Comparison of ENCODE assay signal across 8 cellular contexts in genomic region chr15:42273900-42274692, GRCh38. TPM values are rescaled to one million over a fixed set of nuclear protein-coding genes. Genes with fewer than 3 reads are reported as not detected.
DNase-seq lines count a peak whose midpoint lies in the region; ATAC-seq and TF ChIP-seq lines count a peak whose summit lies in the region.

No MANE protein-coding gene starts in this region.

- H3K27me3 ChIP-seq in BLaER1 treated with 17β-estradiol and CSF1 and Interleukin-3, amounts not matched to agents 10 nM and 100 nM, result no peaks in the 10 kb centered on the region
- H3K27me3 ChIP-seq in HUES64 (ENCODE audit: insufficient read depth, low read length), result no peaks in the 10 kb centered on the region
- H3K27me3 ChIP-seq in adrenal gland, result no peaks in the 10 kb centered on the region
- H3K27me3 ChIP-seq in heart right ventricle, result no peaks in the 10 kb centered on the region
- no peaks in the 10 kb centered on the region for H3K27me3 ChIP-seq in upper lobe of right lung

- ATAC-seq in GM19467 (IDR thresholded peaks at IDR 0.05; ENCODE audit: unreplicated experiment) (peak; percentile 22), heart right ventricle (peak; percentile 18 to 60 (median 38)), upper lobe of right lung (peak; percentile 49)

- H4K20me1 ChIP-seq in BLaER1 treated with 17β-estradiol and CSF1 and Interleukin-3, amounts not matched to agents 10 nM and 100 nM, result peaks cover 6 to 38% (median 32%) of the 10 kb centered on the region in 11 experiments; a peak in 15 of 22 replicates

- peak overlapping the region; percentile 64 to 82 (median 76) for H3K4me3 ChIP-seq in BLaER1 treated with 17β-estradiol and CSF1 and Interleukin-3, amounts not matched to agents 10 nM and 100 nM
- H3K4me3 ChIP-seq in HUES64 (ENCODE audit: low read length), result peak overlapping the region; percentile 78
- peak overlapping the region; percentile 22 to 81 (median 67) for H3K4me3 ChIP-seq in adrenal gland
- peak overlapping the region; percentile 59 to 89 (median 74) for H3K4me3 ChIP-seq in heart right ventricle
- peak overlapping the region; percentile 75 for H3K4me3 ChIP-seq in upper lobe of right lung

- no peak for TF ChIP-seq POLR2A in adrenal gland (IDR thresholded peaks at IDR 0.05)

- peak overlapping the region; percentile 85 to 94 (median 89) for H3K9ac ChIP-seq in BLaER1 treated with 17β-estradiol and CSF1 and Interleukin-3, amounts not matched to agents 10 nM and 100 nM
- peak overlapping the region; percentile 92 for H3K9ac ChIP-seq in HUES64 (ENCODE audit: low read depth, low read length)

- peaks cover 7 to 48% (median 23%) of the 10 kb centered on the region in 11 experiments; a peak in 19 of 22 replicates for H3K36me3 ChIP-seq in BLaER1 treated with 17β-estradiol and CSF1 and Interleukin-3, amounts not matched to agents 10 nM and 100 nM
- peaks cover 19% of the 10 kb centered on the region for H3K36me3 ChIP-seq in HUES64 (ENCODE audit: insufficient read depth, low read length)
- peaks cover 0 to 10% of the 10 kb centered on the region in 2 donors for H3K36me3 ChIP-seq in adrenal gland (replicated peaks in 1 of 2)
- H3K36me3 ChIP-seq in heart right ventricle, result peaks cover 0 to 39% (median 9%) of the 10 kb centered on the region in 9 donors
- H3K36me3 ChIP-seq in upper lobe of right lung, result peaks cover 21% of the 10 kb centered on the region

- peak overlapping the region; percentile 86 to 95 (median 94) for H3K27ac ChIP-seq in BLaER1 treated with 17β-estradiol and CSF1 and Interleukin-3, amounts not matched to agents 10 nM and 100 nM
- peak overlapping the region; percentile 94 for H3K27ac ChIP-seq in HUES64 (ENCODE audit: low read depth, low read length)
- H3K27ac ChIP-seq in adrenal gland, result peak overlapping the region; percentile 96 to 99 (median 97)
- H3K27ac ChIP-seq in heart right ventricle, result peak overlapping the region; percentile 94 to 99 (median 96)
- H3K27ac ChIP-seq in upper lobe of right lung, result peak overlapping the region; percentile 97

- H3K9me3 ChIP-seq in BLaER1 treated with 17β-estradiol and CSF1 and Interleukin-3, amounts not matched to agents 10 nM and 100 nM (replicated peaks in 1 of 11), result no peaks in the 10 kb centered on the region
- H3K9me3 ChIP-seq in HUES64 (ENCODE audit: insufficient read depth, low read depth, low read length) (no peaks in the 10 kb centered on the region), adrenal gland (replicated peaks in 1 of 3) (no peaks in the 10 kb centered on the region), heart right ventricle (no peaks in the 10 kb centered on the region), upper lobe of right lung (no peaks in the 10 kb centered on the region)

- H3K4me1 ChIP-seq in BLaER1 treated with 17β-estradiol and CSF1 and Interleukin-3, amounts not matched to agents 10 nM and 100 nM, result peaks cover 24 to 45% (median 34%) of the 10 kb centered on the region in 10 experiments
- peaks cover 29% of the 10 kb centered on the region for H3K4me1 ChIP-seq in HUES64 (ENCODE audit: insufficient read depth, low read length)
- H3K4me1 ChIP-seq in adrenal gland (replicated peaks in 1 of 2), result peaks cover 27 to 48% of the 10 kb centered on the region in 2 donors
- H3K4me1 ChIP-seq in heart right ventricle, result peaks cover 0 to 55% (median 48%) of the 10 kb centered on the region in 9 donors
- peaks cover 41% of the 10 kb centered on the region for H3K4me1 ChIP-seq in upper lobe of right lung

- WGBS in HUES64, result 20% methylated on average over 25 of the region's 26 CpGs
- 1 to 7% (median 3%) methylated on average over 22 to 26 of the region's 26 CpGs for WGBS in adrenal gland, 4 donors
- WGBS in heart right ventricle, 2 donors, result 1 to 2% methylated on average over 26 of the region's 26 CpGs

- no peak for TF ChIP-seq CTCF in adrenal gland (IDR thresholded peaks at IDR 0.05)
- no peak for TF ChIP-seq CTCF in heart right ventricle (IDR thresholded peaks at IDR 0.05)
- TF ChIP-seq CTCF in upper lobe of right lung (IDR thresholded peaks at IDR 0.05), result no peak

- H3K4me2 ChIP-seq in BLaER1 treated with 17β-estradiol and CSF1 and Interleukin-3, amounts not matched to agents 10 nM and 100 nM, result peak overlapping the region; percentile 91 to 100 (median 94)

- intact Hi-C loops in adrenal gland (cut with DNase I) (no loop called here), heart right ventricle (cut with DNase I) (loop anchor here in 5 of 10 donors (5.0 to 10.0 kb wide), 3 partner anchors 181 to 201 kb away; no protein-coding TSS in a partner anchor), posterior vena cava (cut with DNase I) (no loop called here), upper lobe of right lung (cut with DNase I) (no loop called here)

- DNase-seq in SW 1271 (lab: John Stamatoyannopoulos, UW), result peak; percentile 18 to 43
- DNase-seq in adrenal gland, result peak; percentile 49 to 82 (median 71)
- peak; percentile 47 to 54 for DNase-seq in heart right ventricle
- DNase-seq in posterior vena cava (ENCODE audit: low spot score), result peak; percentile 91
- peak; percentile 83 for DNase-seq in upper lobe of right lung

RNA-seq across cellular contexts. Expression of gene TMEM87A, which starts 0.9 kb away (rescaled TPM):
- polyA plus RNA-seq in HUES64 (2013, experiment 1 of 2), result 26.9 TPM
- 25.2 TPM for polyA plus RNA-seq in HUES64 (2013, experiment 2 of 2)
- total RNA-seq in adrenal gland (10 to 100 TPM; 20.8 to 55.9 (median 49.6) TPM), heart right ventricle (10 to 100 TPM; 17.5 to 25.9 (median 21.3) TPM), posterior vena cava (10 to 100 TPM; 51.4 to 51.9 TPM), upper lobe of right lung (129 TPM)
- polyA plus RNA-seq in adrenal gland (10 to 100 TPM; 16.8 to 64.4 (median 20.1) TPM), heart right ventricle (10 to 100 TPM; 10.3 to 15.4 TPM)

RNA-seq across cellular contexts. Expression of gene GANC, which starts 1.1 kb away (rescaled TPM):
- polyA plus RNA-seq in HUES64 (2013, experiment 1 of 2), result 7.8 TPM
- 13.7 TPM for polyA plus RNA-seq in HUES64 (2013, experiment 2 of 2)
- 10 to 100 TPM; 10.3 to 37.2 (median 24.5) TPM for total RNA-seq in adrenal gland
- 10 to 100 TPM in 2 of 3 donors, 1 to 10 TPM in 1; 8.5 to 14.6 (median 12.6) TPM for polyA plus RNA-seq in adrenal gland
- 10 to 100 TPM; 15.4 to 25.8 (median 18.9) TPM for total RNA-seq in heart right ventricle
- 1 to 10 TPM; 5.3 to 7.9 TPM for polyA plus RNA-seq in heart right ventricle
- total RNA-seq in posterior vena cava, result 10 to 100 TPM; 30.9 to 34.8 TPM
- total RNA-seq in upper lobe of right lung, result 111 TPM

Comparison
In these comparisons a context has a peak if more than half of its experiments do, and no peak if none do; other contexts are left out.
1. Peak in every context shown above with its lines: DNase-seq, ATAC-seq, H3K4me3 ChIP-seq and H3K27ac ChIP-seq.
2. DNase-seq: peak in every context shown above with its lines; median percentile 91 in posterior vena cava; 83 in upper lobe of right lung; 71 in adrenal gland; 50 in heart right ventricle; 30 in SW 1271.